ENCODE assay signal across 9 cellular contexts in genomic region chr17:31308372-31308905, GRCh38. TPM values are rescaled to one million over a fixed set of nuclear protein-coding genes. Genes with fewer than 3 reads are reported as not detected.
A peak's percentile ranks its signal among the peaks of the same experiment; 100 is the strongest.
DNase-seq lines count a peak whose midpoint lies in the region; ATAC-seq and TF ChIP-seq lines count a peak whose summit lies in the region.
"Had no signal": no experiment of that assay in that cellular context is flagged by ENCODE, and none has a peak within 500 bp of the region (broad histone marks: within the 10 kb centered on the region; RNA-seq: fewer than 3 reads in every experiment).

No MANE protein-coding gene starts in this region.

- H3K27ac ChIP-seq in transverse colon: peak overlapping the region; percentile 61 to 76 (median 68)
- no peak overlapping the region for H3K27ac ChIP-seq in gastrocnemius medialis
- H3K27ac ChIP-seq: ascending aorta had no signal

- H3K27ac Mint-ChIP-seq in activated naive CD4-positive, alpha-beta T cell treated with anti-CD3 and anti-CD28 coated beads, Interleukin-2, amount 10 ng/mL, durations not matched to agents 7 days and 5 days: peak overlapping the region; percentile 97
- peak overlapping the region; percentile 97 for H3K27ac Mint-ChIP-seq in dendritic cell treated with granulocyte-macrophage colony-stimulating factor and Interleukin-4, amounts not matched to agents 40 ng/mL and 50 ng/mL, for 4 days

- H3K4me3 ChIP-seq in transverse colon: peak overlapping the region in 1 of 4 donors; percentile 10
- no peak overlapping the region for H3K4me3 ChIP-seq in gastrocnemius medialis
- H3K4me3 ChIP-seq: ascending aorta had no signal

- H3K36me3 Mint-ChIP-seq in activated naive CD4-positive, alpha-beta T cell treated with anti-CD3 and anti-CD28 coated beads, Interleukin-2, amount 10 ng/mL, durations not matched to agents 7 days and 5 days: peaks cover 68% of the 10 kb centered on the region
- H3K36me3 Mint-ChIP-seq in dendritic cell treated with granulocyte-macrophage colony-stimulating factor and Interleukin-4, amounts not matched to agents 40 ng/mL and 50 ng/mL, for 4 days (ENCODE audit: low read depth): peaks cover 85% of the 10 kb centered on the region

- TF ChIP-seq CTCF in transverse colon (IDR thresholded peaks at IDR 0.05) (no peak), gastrocnemius medialis (IDR thresholded peaks at IDR 0.05 in 4 of 5, conservative IDR thresholded peaks at IDR 0.05 in 1 of 5) (no peak)

- intact Hi-C loops in dendritic cell treated with granulocyte-macrophage colony-stimulating factor and Interleukin-4, amounts not matched to agents 40 ng/mL and 50 ng/mL, for 4 days (cut with micrococcal nuclease): loop anchor here (5.0 to 10.0 kb wide), 2 partner anchors 36 to 56 kb away; no protein-coding TSS in a partner anchor
- intact Hi-C loops in transverse colon (cut with DNase I; ENCODE audit: low total_unique reads) (no loop called here), gastrocnemius medialis (cut with DNase I; ENCODE audit: low total_unique reads) (no loop called here), posterior cingulate gyrus (cut with DNase I) (no loop called here)

- no peaks in the 10 kb centered on the region for H3K36me3 ChIP-seq in transverse colon
- no peaks in the 10 kb centered on the region for H3K36me3 ChIP-seq in gastrocnemius medialis
- H3K36me3 ChIP-seq: ascending aorta had no signal

- no peak for ATAC-seq in gastrocnemius medialis
- no peak for ATAC-seq in HG02642 (IDR thresholded peaks at IDR 0.05; ENCODE audit: poor library complexity, unreplicated experiment)

- DNase-seq in activated naive CD4-positive, alpha-beta T cell treated with anti-CD3 and anti-CD28 coated beads, Interleukin-2, amount 10 ng/mL, durations not matched to agents 7 days and 5 days: no peak
- no peak for DNase-seq in activated naive CD4-positive, alpha-beta T cell treated with anti-CD3 and anti-CD28 coated beads, Interleukin-2, amount 50 U/mL, for 16 hours
- DNase-seq in NOMO-1 treated with DMSO at 0.1 percent for 48 hours (lab: John Stamatoyannopoulos, UW; ENCODE audit: unreplicated experiment) (peak; percentile 68), transverse colon (no peak), gastrocnemius medialis (no peak), posterior cingulate gyrus (no peak)

- peaks cover 3% of the 10 kb centered on the region for H3K9me3 Mint-ChIP-seq in activated naive CD4-positive, alpha-beta T cell treated with anti-CD3 and anti-CD28 coated beads, Interleukin-2, amount 10 ng/mL, durations not matched to agents 7 days and 5 days
- H3K9me3 Mint-ChIP-seq in dendritic cell treated with granulocyte-macrophage colony-stimulating factor and Interleukin-4, amounts not matched to agents 40 ng/mL and 50 ng/mL, for 4 days: no peaks in the 10 kb centered on the region

- H3K4me1 ChIP-seq in transverse colon (peaks cover 0 to 22% (median 9%) of the 10 kb centered on the region in 4 donors), gastrocnemius medialis (no peaks in the 10 kb centered on the region)
- H3K4me1 ChIP-seq: ascending aorta had no signal

- CTCF ChIA-PET in activated naive CD4-positive, alpha-beta T cell treated with anti-CD3 and anti-CD28 coated beads, Interleukin-2, amount 10 ng/mL, durations not matched to agents 7 days and 5 days (lab: Charles Lee): interaction anchor here (1.1 to 5.0 kb wide), 2 partner anchors 11 to 42 kb away, joined by 3 to 23 read pairs; partner anchors contain the start of gene EVI2A

- whole genome bisulfite sequencing in transverse colon (ENCODE audit: low coverage in 1 of 2), 2 donors: 56% methylated on average over 4 of the region's 4 CpGs; no CpG with 5 or more reads in 1 of the 2 donors

- no peaks in the 10 kb centered on the region for H3K27me3 Mint-ChIP-seq in activated naive CD4-positive, alpha-beta T cell treated with anti-CD3 and anti-CD28 coated beads, Interleukin-2, amount 10 ng/mL, durations not matched to agents 7 days and 5 days
- H3K27me3 Mint-ChIP-seq in dendritic cell treated with granulocyte-macrophage colony-stimulating factor and Interleukin-4, amounts not matched to agents 40 ng/mL and 50 ng/mL, for 4 days: no peaks in the 10 kb centered on the region

- H3K4me3 Mint-ChIP-seq in activated naive CD4-positive, alpha-beta T cell treated with anti-CD3 and anti-CD28 coated beads, Interleukin-2, amount 10 ng/mL, durations not matched to agents 7 days and 5 days: peak overlapping the region; percentile 88
- peak overlapping the region; percentile 84 for H3K4me3 Mint-ChIP-seq in dendritic cell treated with granulocyte-macrophage colony-stimulating factor and Interleukin-4, amounts not matched to agents 40 ng/mL and 50 ng/mL, for 4 days

- in situ Hi-C loops in transverse colon (cut with MboI; ENCODE audit: low pct_ligation_motif_present in 1 of 4, low pct_unique_long_range_greater_than_20kb in 1 of 4, low sequenced_read_pairs in 3 of 4): no loop called here
- in situ Hi-C loops in gastrocnemius medialis (cut with MboI; ENCODE audit: low sequenced_read_pairs in 4 of 4): no loop called here

- H3K4me1 Mint-ChIP-seq in activated naive CD4-positive, alpha-beta T cell treated with anti-CD3 and anti-CD28 coated beads, Interleukin-2, amount 10 ng/mL, durations not matched to agents 7 days and 5 days: peaks cover 55% of the 10 kb centered on the region
- H3K4me1 Mint-ChIP-seq in dendritic cell treated with granulocyte-macrophage colony-stimulating factor and Interleukin-4, amounts not matched to agents 40 ng/mL and 50 ng/mL, for 4 days (ENCODE audit: low read depth): peaks cover 56% of the 10 kb centered on the region

- TF ChIP-seq POLR2A in transverse colon (IDR thresholded peaks at IDR 0.05) (no peak), gastrocnemius medialis (IDR thresholded peaks at IDR 0.05) (no peak)

- TF ChIP-seq EP300 in transverse colon (IDR thresholded peaks at IDR 0.05; ENCODE audit: low read depth): no peak

- H3K27me3 ChIP-seq in transverse colon (no peaks in the 10 kb centered on the region), gastrocnemius medialis (no peaks in the 10 kb centered on the region)
- H3K27me3 ChIP-seq: ascending aorta had no signal

- H3K9me3 ChIP-seq in transverse colon: no peaks in the 10 kb centered on the region
- no peaks in the 10 kb centered on the region for H3K9me3 ChIP-seq in gastrocnemius medialis
- H3K9me3 ChIP-seq: ascending aorta had no signal

RNA-seq across cellular contexts. Expression of gene EVI2B, which starts 5.4 kb away (rescaled TPM):
- total RNA-seq in transverse colon (10 to 100 TPM in 1 of 4 donors, 1 to 10 TPM in 3; 1.4 to 21.0 (median 5.6) TPM), gastrocnemius medialis (1 to 10 TPM; 1.2 to 4.2 (median 2.5) TPM)

RNA-seq across cellular contexts. Expression of gene OMG, which starts 11.4 kb away (rescaled TPM):
- total RNA-seq in transverse colon (not detected), gastrocnemius medialis (not detected)
- total RNA-seq: ascending aorta had no signal

RNA-seq across cellular contexts. Expression of gene EVI2A, which starts 13.0 kb away (rescaled TPM):
- 1 to 10 TPM in 3 of 4 donors, not detected in 1; 3.7 to 9.4 (median 7.5) TPM for total RNA-seq in transverse colon
- total RNA-seq in gastrocnemius medialis: 1 to 10 TPM in 2 of 4 donors, under 1 TPM in 2; 0.49 to 2.2 (median 0.96) TPM

Comparison
In these comparisons a context has a peak if more than half of its experiments do, and no peak if none do; other contexts are left out.
1. H3K27ac ChIP-seq: peak in transverse colon (4 of 4); none in gastrocnemius medialis (0 of 4).